In genomic region chr16:17470871-17471744, GRCh38 we compare ENCODE assay signal across 8 cellular contexts. TPM values are rescaled to one million over a fixed set of nuclear protein-coding genes. Genes with fewer than 3 reads are reported as not detected.
DNase-seq lines count a peak whose midpoint lies in the region; ATAC-seq, FAIRE-seq and TF ChIP-seq lines count a peak whose summit lies in the region.

TSS of gene XYLT1 (minus strand) at chr16:17470960. CDS start at chr16:17470796, 164 bp downstream.

- H3K4me1 Mint-ChIP-seq in activated naive CD4-positive, alpha-beta T cell treated with anti-CD3 and anti-CD28 coated beads, Interleukin-2, amount 10 ng/mL, durations not matched to agents 7 days and 5 days, result peaks cover 63% of the 10 kb centered on the region

- no peaks in the 10 kb centered on the region for H4K20me1 ChIP-seq in PC-3 (ENCODE audit: low read length)

- TF ChIP-seq POLR2A in ovary (IDR thresholded peaks at IDR 0.05), result no peak

- TF ChIP-seq EP300 in ovary (IDR thresholded peaks at IDR 0.05), result no peak

- DNase-seq in GM19239 (ENCODE audit: insufficient read length, low spot score) (peak; percentile 60), PC-3 (peak; percentile 58), head of caudate nucleus (peak in 36 of 42 donors; percentile 9 to 90 (median 56)), ovary (peak; percentile 77 to 87 (median 81)), GM20000 (ENCODE audit: low spot score) (no peak)
- peak; percentile 73 for DNase-seq in activated naive CD4-positive, alpha-beta T cell treated with anti-CD3 and anti-CD28 coated beads, Interleukin-2, amount 10 ng/mL, durations not matched to agents 7 days and 5 days

- H3K27ac ChIP-seq in PC-3 (ENCODE audit: low read length) (no peak within 1 kb of the TSS), ovary (peak within 1 kb of the TSS; percentile 86 to 91)

- H3K9me3 Mint-ChIP-seq in activated naive CD4-positive, alpha-beta T cell treated with anti-CD3 and anti-CD28 coated beads, Interleukin-2, amount 10 ng/mL, durations not matched to agents 7 days and 5 days, result no peaks in the 10 kb centered on the region

- peaks cover 35% of the 10 kb centered on the region for H3K36me3 Mint-ChIP-seq in activated naive CD4-positive, alpha-beta T cell treated with anti-CD3 and anti-CD28 coated beads, Interleukin-2, amount 10 ng/mL, durations not matched to agents 7 days and 5 days

- no peak for TF ChIP-seq CTCF in PC-3 (conservative IDR thresholded peaks at IDR 0.05; ENCODE audit: low read depth, low read length)
- TF ChIP-seq CTCF in ovary (IDR thresholded peaks at IDR 0.05), result no peak
- no peak for TF ChIP-seq CTCF in GM20000 (IDR thresholded peaks at IDR 0.05; ENCODE audit: extremely low read depth, missing control alignments)

- POLR2A ChIA-PET in PC-3 (lab: Charles Lee; ENCODE audit: unreplicated experiment), result interaction anchor here (0.6 kb wide), 1 partner anchor 99 kb away, joined by 3 read pairs; no protein-coding TSS in a partner anchor

- no peak within 1 kb of the TSS for H2AFZ ChIP-seq in PC-3 (ENCODE audit: low read length)

- peak; percentile 62 for ATAC-seq in PC-3
- no peak for ATAC-seq in GM21786 (IDR thresholded peaks at IDR 0.05; ENCODE audit: unreplicated experiment)
- ATAC-seq in HG03095 (IDR thresholded peaks at IDR 0.05; ENCODE audit: unreplicated experiment), result no peak

- H3K4me1 ChIP-seq in PC-3 (ENCODE audit: insufficient read depth, low read length) (no peaks in the 10 kb centered on the region), ovary (ENCODE audit: insufficient read depth) (no peaks in the 10 kb centered on the region)

- H3K9ac ChIP-seq in PC-3 (ENCODE audit: low read length), result no peak within 1 kb of the TSS

- H3K4me3 ChIP-seq in PC-3 (ENCODE audit: low read length), result no peak within 1 kb of the TSS
- peak within 1 kb of the TSS; percentile 70 for H3K4me3 ChIP-seq in ovary

- no peaks in the 10 kb centered on the region for H3K9me2 ChIP-seq in PC-3 (replicated peaks; ENCODE audit: low read length)

- intact Hi-C loops in PC-3 (cut with micrococcal nuclease), result no loop called here
- intact Hi-C loops in head of caudate nucleus (cut with DNase I), result no loop called here
- intact Hi-C loops in ovary (cut with DNase I), result loop anchor here in 2 of 4 donors (5.0 to 10.0 kb wide), 3 partner anchors 194 to 259 kb away; no protein-coding TSS in a partner anchor

- FAIRE-seq in GM19239 (lab: Jason Lieb, UNC), result peak; percentile 58

- peak within 1 kb of the TSS; percentile 81 for H3K27ac Mint-ChIP-seq in activated naive CD4-positive, alpha-beta T cell treated with anti-CD3 and anti-CD28 coated beads, Interleukin-2, amount 10 ng/mL, durations not matched to agents 7 days and 5 days

- BruUV-seq in PC-3 (replicated peaks; lab: Mats Ljungman, UMichigan), result no TSS peak

- CTCF ChIA-PET in PC-3 (lab: Charles Lee), result no interaction called here
- CTCF ChIA-PET in activated naive CD4-positive, alpha-beta T cell treated with anti-CD3 and anti-CD28 coated beads, Interleukin-2, amount 10 ng/mL, durations not matched to agents 7 days and 5 days (lab: Charles Lee), result no interaction called here

- H3K79me2 ChIP-seq in PC-3 (ENCODE audit: low read length), result no peaks in the 10 kb centered on the region

- peaks cover 48% of the 10 kb centered on the region for H3K27me3 Mint-ChIP-seq in activated naive CD4-positive, alpha-beta T cell treated with anti-CD3 and anti-CD28 coated beads, Interleukin-2, amount 10 ng/mL, durations not matched to agents 7 days and 5 days

- H3K36me3 ChIP-seq in PC-3 (ENCODE audit: low read depth, low read length) (no peaks in the 10 kb centered on the region; the same call in 1 of the 2 replicates), ovary (no peaks in the 10 kb centered on the region)

- H3K4me2 ChIP-seq in PC-3 (ENCODE audit: low read length), result no peak within 1 kb of the TSS

- H3K27me3 ChIP-seq in PC-3 (ENCODE audit: low read length) (peaks cover 15% of the 10 kb centered on the region), ovary (no peaks in the 10 kb centered on the region)

- H3K9me3 ChIP-seq in PC-3 (ENCODE audit: low read length), result no peaks in the 10 kb centered on the region
- H3K9me3 ChIP-seq in ovary, result no peaks in the 10 kb centered on the region

- no peaks in the 10 kb centered on the region for H3F3A ChIP-seq in PC-3 (ENCODE audit: low read length, unreplicated experiment)

- H3K4me3 Mint-ChIP-seq in activated naive CD4-positive, alpha-beta T cell treated with anti-CD3 and anti-CD28 coated beads, Interleukin-2, amount 10 ng/mL, durations not matched to agents 7 days and 5 days, result peak within 1 kb of the TSS; percentile 89

- 2 to 4% (median 3%) methylated on average over 24 to 44 of the region's 44 CpGs for WGBS in ovary, 3 donors

RNA-seq across cellular contexts. Expression of gene XYLT1, which starts in this region (rescaled TPM):
- total RNA-seq in PC-3 (2014; rRNA removed), result not detected in 2 replicates
- 10 to 100 TPM in 5 of 7 donors, 1 to 10 TPM in 2; 3.2 to 38.0 (median 17.3) TPM for total RNA-seq in ovary
- polyA plus RNA-seq in ovary, result 10 to 100 TPM in 1 of 2 donors, 1 to 10 TPM in 1; 4.0 to 21.4 TPM

Comparison
In these comparisons a context has a peak if more than half of its experiments do, and no peak if none do; other contexts are left out.
1. Peak in DNase-seq and ATAC-seq in PC-3; RNA of the gene not detected or under 1 TPM.